In the genomic region with DNA sequence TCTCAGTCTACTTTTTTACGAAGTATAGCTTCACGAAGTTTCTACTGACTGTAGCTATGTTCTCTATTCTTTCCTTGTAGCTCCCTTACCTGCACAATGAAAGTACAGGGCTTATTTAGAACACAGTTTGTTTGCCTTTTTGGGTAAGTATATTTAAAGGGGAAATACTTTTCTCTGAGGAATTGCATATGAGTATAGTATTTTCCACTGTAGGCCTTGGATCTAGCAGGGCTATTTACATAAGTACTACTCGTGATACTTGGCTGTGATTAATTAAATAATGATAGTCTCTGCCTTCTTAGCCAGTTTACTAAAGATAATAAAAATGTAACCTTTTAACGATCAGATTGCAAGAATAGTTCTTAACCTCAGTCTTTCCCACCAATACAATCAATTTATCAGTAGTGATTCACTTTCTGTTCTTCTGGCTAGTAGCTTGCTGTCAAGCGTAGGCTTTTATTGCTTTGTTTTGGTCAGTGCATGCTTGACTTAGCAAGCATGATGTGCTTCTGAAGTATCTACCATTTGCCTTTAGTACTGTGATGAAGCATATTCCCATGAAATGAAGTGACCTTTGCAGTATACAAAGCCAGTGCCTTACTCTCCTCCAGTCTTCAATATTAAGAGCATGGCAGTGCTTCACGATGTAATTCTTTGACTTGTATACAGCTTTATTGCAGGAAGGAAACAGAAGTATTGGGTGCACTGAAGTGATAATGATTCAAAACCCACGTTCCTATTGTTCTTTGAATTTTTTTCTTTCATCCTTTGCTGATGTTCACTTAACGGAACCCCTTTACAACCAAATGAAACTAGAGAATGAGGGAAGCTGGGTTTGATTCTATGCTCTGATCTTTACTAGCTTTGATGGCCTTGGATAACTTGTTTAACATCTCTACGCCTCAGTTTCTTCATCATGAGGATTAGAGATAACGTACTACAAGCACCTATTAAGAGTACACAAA, we compare ENCODE assay signal across 20 cellular contexts.
DNase-seq lines count a peak whose midpoint lies in the region; TF ChIP-seq lines count a peak whose summit lies in the region.
"Had no signal": no experiment of that assay in that cellular context is flagged by ENCODE, and none has a peak within 500 bp of the region (broad histone marks: within the 10 kb centered on the region; RNA-seq: fewer than 3 reads in every experiment).

No MANE protein-coding gene starts in this region.

- H3K9me3 Mint-ChIP-seq in T-helper 2 cell treated with Interferon-gamma antibody and Interleukin-4, amounts not matched to agents 5 μg/mL and 100 μg/mL, for 36 hours = no peaks in the 10 kb centered on the region
- H3K9me3 Mint-ChIP-seq: CD4-positive, CD25-positive, alpha-beta regulatory T cell had no signal

- no peaks in the 10 kb centered on the region for H3K36me3 Mint-ChIP-seq in T-helper 2 cell treated with Interferon-gamma antibody and Interleukin-4, amounts not matched to agents 5 μg/mL and 100 μg/mL, for 36 hours (ENCODE audit: low read depth)

- H3K27me3 Mint-ChIP-seq in T-helper 2 cell treated with Interferon-gamma antibody and Interleukin-4, amounts not matched to agents 5 μg/mL and 100 μg/mL, for 36 hours (ENCODE audit: low read depth) = peaks cover 7% of the 10 kb centered on the region
- H3K27me3 Mint-ChIP-seq: CD4-positive, CD25-positive, alpha-beta regulatory T cell had no signal

- no peaks in the 10 kb centered on the region for H3K9me3 ChIP-seq in WERI-Rb-1 (ENCODE audit: severe bottlenecking)
- H3K9me3 ChIP-seq: esophagus squamous epithelium, SJSA1 had no signal

- H3K27ac ChIP-seq in angular gyrus (ENCODE audit: low read depth, low read length) = peak overlapping the region; percentile 99
- peak overlapping the region; percentile 96 for H3K27ac ChIP-seq in substantia nigra (ENCODE audit: low read depth, low read length, poor library complexity, severe bottlenecking)
- H3K27ac ChIP-seq in WERI-Rb-1 = no peak overlapping the region
- H3K27ac ChIP-seq: esophagus squamous epithelium, SJSA1 had no signal

- H3K4me3 Mint-ChIP-seq in T-helper 2 cell treated with Interferon-gamma antibody and Interleukin-4, amounts not matched to agents 5 μg/mL and 100 μg/mL, for 36 hours = no peak overlapping the region
- H3K4me3 Mint-ChIP-seq: CD4-positive, CD25-positive, alpha-beta regulatory T cell had no signal

- peaks cover 54% of the 10 kb centered on the region for H3K36me3 ChIP-seq in WERI-Rb-1
- H3K36me3 ChIP-seq: SJSA1 had no signal

- H3K4me3 ChIP-seq in WERI-Rb-1 (ENCODE audit: low read depth, low read length) = no peak overlapping the region
- H3K4me3 ChIP-seq: esophagus squamous epithelium, SJSA1 had no signal

- H3K27me3 ChIP-seq in WERI-Rb-1 (ENCODE audit: insufficient read depth, low read depth, severe bottlenecking) = no peaks in the 10 kb centered on the region
- H3K27me3 ChIP-seq: esophagus squamous epithelium, SJSA1 had no signal

- no peak for TF ChIP-seq CTCF in WERI-Rb-1 (IDR thresholded peaks at IDR 0.05; ENCODE audit: low read depth, low read length)

- peak; percentile 24 for DNase-seq in DMS153 (lab: John Stamatoyannopoulos, UW)
- no peak for DNase-seq in DMS153 treated with DMSO at 0.1 percent for 48 hours (lab: John Stamatoyannopoulos, UW; ENCODE audit: unreplicated experiment)
- peak; percentile 16 for DNase-seq in left kidney (ENCODE audit: low read depth, low spot score)
- no peak for DNase-seq in substantia nigra (lab: John Stamatoyannopoulos, UW)
- no peak for DNase-seq in T-helper 2 cell treated with Interferon-gamma antibody and Interleukin-4, amounts not matched to agents 5 μg/mL and 100 μg/mL, for 36 hours (ENCODE audit: low spot score)
- no peak for DNase-seq in WERI-Rb-1
- DNase-seq in DMS79 (lab: John Stamatoyannopoulos, UW) = no peak
- DNase-seq: activated CD4-positive, alpha-beta T cell treated with anti-CD3 and anti-CD28 coated beads, Interleukin-2, amount 50 U/mL, for 1 hour; activated naive CD4-positive, alpha-beta T cell treated with anti-CD3 and anti-CD28 coated beads, Interleukin-2, amount 50 U/mL, for 16 hours; CD4-positive, CD25-positive, alpha-beta regulatory T cell; esophagus squamous epithelium; glutamatergic neuron; islet precursor cell; KBM-7; NCI-H1092; NCI-H226; stimulated activated CD4-positive, alpha-beta T cell treated with anti-CD3 and anti-CD28 coated beads, Interleukin-4, amount 100 ng/mL, for 24 hours; stimulated activated CD8-positive, alpha-beta memory T cell treated with anti-CD3 and anti-CD28 coated beads, Interleukin-4, amount 100 ng/mL, for 48 hours had no signal

- H3K27ac Mint-ChIP-seq in T-helper 2 cell treated with Interferon-gamma antibody and Interleukin-4, amounts not matched to agents 5 μg/mL and 100 μg/mL, for 36 hours = no peak overlapping the region
- H3K27ac Mint-ChIP-seq: CD4-positive, CD25-positive, alpha-beta regulatory T cell had no signal

- H3K4me1 Mint-ChIP-seq in T-helper 2 cell treated with Interferon-gamma antibody and Interleukin-4, amounts not matched to agents 5 μg/mL and 100 μg/mL, for 36 hours (ENCODE audit: low read depth) = no peaks in the 10 kb centered on the region

Comparison
In these comparisons a context has a peak if more than half of its experiments do, and no peak if none do; other contexts are left out.
1. DNase-seq: peak in DMS153 (single experiment) and left kidney (single experiment); none in DMS153 treated with DMSO at 0.1 percent for 48 hours (single experiment), substantia nigra (0 of 49), T-helper 2 cell treated with Interferon-gamma antibody and Interleukin-4, amounts not matched to agents 5 μg/mL and 100 μg/mL, for 36 hours (single experiment), WERI-Rb-1 (single experiment) and DMS79 (single experiment).